In genomic region chr2:101697794-101698418, GRCh38 we compare ENCODE assay signal across 1 cellular context.
TF ChIP-seq lines count a peak whose summit lies in the region.

No MANE protein-coding gene starts in this region.

TF ChIP-seq in HCT116, 20 proteins besides CTCF, POLR2A, EP300 and RAD21 (continued from another document):
- TF ChIP-seq ZNF274 (IDR thresholded peaks at IDR 0.05; ENCODE audit: low read depth, low read length), result no peak
- no peak for TF ChIP-seq EZH2 (IDR thresholded peaks at IDR 0.05)
- TF ChIP-seq POLR2AphosphoS5 (IDR thresholded peaks at IDR 0.05; ENCODE audit: low read depth, low read length), result no peak
TF ChIP-seq in HCT116: peak in this region for 3.
